Comparison of ENCODE assay signal across 8 cellular contexts in genomic region chr6:44662461-44663121, GRCh38.
DNase-seq lines count a peak whose midpoint lies in the region; ATAC-seq and TF ChIP-seq lines count a peak whose summit lies in the region.

No MANE protein-coding gene starts in this region.

- DNase-seq in DMS79 treated with DMSO at 0.1 percent for 48 hours (lab: John Stamatoyannopoulos, UW) (peak; percentile 71), MG63 (peak; percentile 41), mammary epithelial cell (no peak), myocyte (ENCODE audit: low read depth) (peak; percentile 81), NCI-H2081 treated with DMSO at 0.1 percent for 48 hours (lab: John Stamatoyannopoulos, UW) (no peak), NCI-H2171 treated with DMSO at 0.1 percent for 48 hours (lab: John Stamatoyannopoulos, UW) (no peak)

- H3K4me3 ChIP-seq in MG63, result no peak overlapping the region
- H3K4me3 ChIP-seq in mammary epithelial cell (replicated peaks in 1 of 3; ENCODE audit: insufficient read depth in 1 of 3, low read depth in 2 of 3, low read length in 3 of 3), result no peak overlapping the region

- peak overlapping the region; percentile 15 for H3K4me2 ChIP-seq in mammary epithelial cell (ENCODE audit: insufficient read depth, low read depth, low read length)

- dilution Hi-C loops in mammary epithelial cell (cut with HindIII; ENCODE audit: low sequenced_read_pairs), result no loop called here

- in situ Hi-C loops in mammary epithelial cell (cut with MboI; ENCODE audit: low sequenced_read_pairs in 2 of 2), result loop anchor here in 1 of 2 donors (25.0 kb wide), 1 partner anchor 1250 kb away; no protein-coding TSS in a partner anchor

- H3K36me3 ChIP-seq in MG63 (peaks cover 3% of the 10 kb centered on the region; the same call in 1 of the 2 replicates), mammary epithelial cell (ENCODE audit: insufficient read depth, low read length) (no peaks in the 10 kb centered on the region)

- H2AFZ ChIP-seq in mammary epithelial cell (ENCODE audit: low read depth, low read length), result peak overlapping the region; percentile 76

- intact Hi-C loops in mammary epithelial cell (cut with micrococcal nuclease), result loop anchor here (5.0 kb wide), 1 partner anchor 415 kb away; no protein-coding TSS in a partner anchor

- no TSS peak for BruUV-seq in mammary epithelial cell (replicated peaks; lab: Mats Ljungman, UMichigan)

- H4K20me1 ChIP-seq in mammary epithelial cell (ENCODE audit: insufficient read depth, low read length), result no peaks in the 10 kb centered on the region

- no peak for TF ChIP-seq CTCF in mammary epithelial cell (conservative IDR thresholded peaks at IDR 0.05 in 1 of 2, IDR thresholded peaks at IDR 0.05 in 1 of 2; ENCODE audit: extremely low read depth in 1 of 2, insufficient read depth in 1 of 2, low read depth in 1 of 2, low read length in 2 of 2)

- no peak overlapping the region for H3K9ac ChIP-seq in mammary epithelial cell (ENCODE audit: insufficient read depth, low read length)

- CTCF ChIA-PET in mammary epithelial cell (lab: Charles Lee; ENCODE audit: low non-redundant PET), result no interaction called here

- H3K9me3 ChIP-seq in MG63 (peaks cover 4% of the 10 kb centered on the region), mammary epithelial cell (replicated peaks; ENCODE audit: insufficient read depth, low read length) (no peaks in the 10 kb centered on the region)

- no peaks in the 10 kb centered on the region for H3K79me2 ChIP-seq in mammary epithelial cell (ENCODE audit: insufficient read depth, low read length)

- peaks cover 40% of the 10 kb centered on the region for H3K4me1 ChIP-seq in mammary epithelial cell (ENCODE audit: insufficient read depth, low read length)

- WGBS in mammary epithelial cell (ENCODE audit: low coverage, missing lambda C conversion rate), result 43% methylated on average over 13 of the region's 13 CpGs

- no peak for ATAC-seq in GM21723 (IDR thresholded peaks at IDR 0.05; ENCODE audit: unreplicated experiment)
- no peak for ATAC-seq in GM19023 (IDR thresholded peaks at IDR 0.05; ENCODE audit: unreplicated experiment)

- H3K27me3 ChIP-seq in MG63 (no peaks in the 10 kb centered on the region), mammary epithelial cell (ENCODE audit: insufficient read depth, low read length) (no peaks in the 10 kb centered on the region)

- no peak overlapping the region for H3K27ac ChIP-seq in mammary epithelial cell (ENCODE audit: insufficient read depth, low read depth, low read length)

Comparison
In these comparisons a context has a peak if more than half of its experiments do, and no peak if none do; other contexts are left out.
1. DNase-seq: peak in DMS79 treated with DMSO at 0.1 percent for 48 hours (single experiment), MG63 (single experiment) and myocyte (single experiment); none in mammary epithelial cell (single experiment), NCI-H2081 treated with DMSO at 0.1 percent for 48 hours (single experiment) and NCI-H2171 treated with DMSO at 0.1 percent for 48 hours (single experiment).